8 cellular contexts compared by ENCODE assay signal in the genomic region with DNA sequence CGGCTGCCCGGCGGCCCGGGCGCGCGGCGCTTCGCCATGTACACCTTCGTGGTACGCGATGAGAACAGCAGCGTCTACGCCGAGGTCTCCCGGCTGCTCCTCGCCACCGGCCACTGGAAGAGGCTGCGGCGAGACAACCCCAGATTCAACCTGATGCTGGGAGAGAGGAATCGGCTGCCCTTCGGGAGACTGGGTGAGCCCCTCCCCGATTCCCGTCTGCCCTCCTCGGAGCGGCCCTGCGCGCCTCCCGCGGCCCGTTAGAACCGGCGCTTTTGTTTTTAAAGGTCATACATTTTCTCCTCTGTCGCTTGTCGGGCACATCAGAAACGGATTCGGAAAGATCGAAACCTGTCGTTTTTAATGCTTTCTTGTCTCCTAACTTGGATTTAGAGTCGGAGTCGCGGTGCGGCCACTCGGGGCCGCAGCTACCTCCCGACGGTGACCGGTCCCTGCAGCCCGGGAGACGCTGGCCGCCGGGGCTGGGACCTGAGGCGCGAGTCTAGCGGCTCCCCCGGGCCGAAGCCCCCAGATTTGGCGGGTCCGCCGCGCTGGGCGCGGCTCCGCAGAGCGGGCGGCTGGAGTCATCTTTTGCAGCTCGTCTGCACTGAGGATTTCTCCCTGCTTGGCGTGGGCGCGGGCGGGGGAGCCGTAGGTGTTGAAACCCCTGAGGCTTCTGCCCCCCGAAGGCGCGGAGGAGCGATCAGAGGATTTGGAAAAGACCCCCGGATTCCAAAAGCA. TPM values are rescaled to one million over a fixed set of nuclear protein-coding genes. Genes with fewer than 3 reads are reported as not detected.
DNase-seq lines count a peak whose midpoint lies in the region; ATAC-seq and TF ChIP-seq lines count a peak whose summit lies in the region.

No MANE protein-coding gene starts in this region.

- H3K23ac ChIP-seq in trophoblast cell (ENCODE audit: low read length) = no peak overlapping the region

- H3K4me3 ChIP-seq in heart left ventricle (peak overlapping the region; percentile 44 to 95 (median 89)), trophoblast cell (ENCODE audit: low read depth, low read length) (peak overlapping the region; percentile 80)

- peak overlapping the region; percentile 63 for H4K91ac ChIP-seq in trophoblast cell (ENCODE audit: low read depth, low read length)

- peak overlapping the region; percentile 70 for H2AFZ ChIP-seq in trophoblast cell (ENCODE audit: insufficient read depth, low read length, poor library complexity)

- H3K27me3 ChIP-seq in heart left ventricle (no peaks in the 10 kb centered on the region), trophoblast cell (ENCODE audit: insufficient read depth, low read length) (no peaks in the 10 kb centered on the region)

- no peak for TF ChIP-seq CTCF in heart left ventricle (IDR thresholded peaks at IDR 0.05)

- peak overlapping the region; percentile 79 for H3K9ac ChIP-seq in trophoblast cell (ENCODE audit: low read length)

- no peak overlapping the region for H2BK120ac ChIP-seq in trophoblast cell (ENCODE audit: insufficient read depth, low read length, poor library complexity)

- H3K79me1 ChIP-seq in trophoblast cell (ENCODE audit: low read length) = peaks cover 8% of the 10 kb centered on the region

- peak overlapping the region; percentile 96 for H3K4me3 Mint-ChIP-seq in activated naive CD8-positive, alpha-beta T cell treated with anti-CD3 and anti-CD28 coated beads, Interleukin-2, amount 10 ng/mL, durations not matched to agents 7 days and 5 days

- peaks cover 4% of the 10 kb centered on the region for H3K27me3 Mint-ChIP-seq in activated naive CD8-positive, alpha-beta T cell treated with anti-CD3 and anti-CD28 coated beads, Interleukin-2, amount 10 ng/mL, durations not matched to agents 7 days and 5 days

- H3K4ac ChIP-seq in trophoblast cell (ENCODE audit: low read depth, low read length) = no peak overlapping the region

- H3K27ac ChIP-seq in heart left ventricle = peak overlapping the region; percentile 70 to 95 (median 90)
- peak overlapping the region; percentile 44 for H3K27ac ChIP-seq in trophoblast cell (ENCODE audit: low read depth, low read length)

- no peak overlapping the region for H2AK5ac ChIP-seq in trophoblast cell (ENCODE audit: low read length)

- peak overlapping the region; percentile 93 for H3K18ac ChIP-seq in trophoblast cell (ENCODE audit: low read length)

- DNase-seq in 8988T (peak; percentile 68), RPMI8226 (peak; percentile 38), heart left ventricle (peak; percentile 13 to 68 (median 38)), trophoblast cell (peak; percentile 21 to 49), OCI-M2 (lab: John Stamatoyannopoulos, UW; ENCODE audit: unreplicated experiment) (no peak)
- peak; percentile 59 for DNase-seq in activated naive CD8-positive, alpha-beta T cell treated with anti-CD3 and anti-CD28 coated beads, Interleukin-2, amount 10 ng/mL, durations not matched to agents 7 days and 5 days

- ATAC-seq in GM18502 (IDR thresholded peaks at IDR 0.05; ENCODE audit: poor library complexity, unreplicated experiment) = peak; percentile 23
- peak; percentile 16 for ATAC-seq in HG03196 (IDR thresholded peaks at IDR 0.05; ENCODE audit: unreplicated experiment)
- peak; percentile 24 for ATAC-seq in activated naive CD8-positive, alpha-beta T cell treated with anti-CD3 and anti-CD28 coated beads, Interleukin-2, amount 10 ng/mL, durations not matched to agents 7 days and 5 days (ENCODE audit: low read depth)
- peak in 3 of 4 donors; percentile 12 to 18 (median 18) for ATAC-seq in heart left ventricle

- TF ChIP-seq POLR2A in heart left ventricle (IDR thresholded peaks at IDR 0.05) = no peak

- peak overlapping the region; percentile 74 for H4K12ac ChIP-seq in trophoblast cell (ENCODE audit: low read depth, low read length)

- H3K36me3 ChIP-seq in heart left ventricle (peaks cover 0 to 9% (median 0%) of the 10 kb centered on the region in 9 donors), trophoblast cell (ENCODE audit: control insufficient read depth in 1 of 2, insufficient read depth in 2 of 2, low read length in 2 of 2) (peaks cover 0 to 1% of the 10 kb centered on the region in 2 experiments)

- H3K14ac ChIP-seq in trophoblast cell (ENCODE audit: low read length) = peak overlapping the region; percentile 92

- peaks cover 28% of the 10 kb centered on the region for H3K4me1 Mint-ChIP-seq in activated naive CD8-positive, alpha-beta T cell treated with anti-CD3 and anti-CD28 coated beads, Interleukin-2, amount 10 ng/mL, durations not matched to agents 7 days and 5 days

- H2BK5ac ChIP-seq in trophoblast cell (ENCODE audit: low read depth, low read length, poor library complexity) = no peak overlapping the region

- intact Hi-C loops in heart left ventricle (cut with DNase I) = loop anchor here in 9 of 10 donors (1.0 to 10.0 kb wide), 8 partner anchors 60 to 102 kb away; a partner anchor contains a TSS

- H3K9me3 Mint-ChIP-seq in activated naive CD8-positive, alpha-beta T cell treated with anti-CD3 and anti-CD28 coated beads, Interleukin-2, amount 10 ng/mL, durations not matched to agents 7 days and 5 days = no peaks in the 10 kb centered on the region

- H2BK12ac ChIP-seq in trophoblast cell (ENCODE audit: low read length) = no peak overlapping the region

- WGBS in heart left ventricle, 4 donors = 0% methylated on average over 26 to 77 of the region's 77 CpGs
- no CpG with 5 or more reads among the region's 77 CpGs for WGBS in trophoblast cell (ENCODE audit: extremely low coverage, insufficient coverage, insufficient read length)

- no peaks in the 10 kb centered on the region for H3K9me3 ChIP-seq in heart left ventricle
- H3K9me3 ChIP-seq in trophoblast cell (ENCODE audit: insufficient read depth, low read depth, low read length) = no peaks in the 10 kb centered on the region

- peak overlapping the region; percentile 70 for H3K4me2 ChIP-seq in trophoblast cell (ENCODE audit: low read length)

- H3K4me1 ChIP-seq in heart left ventricle = peaks cover 0 to 27% (median 19%) of the 10 kb centered on the region in 12 donors
- H3K4me1 ChIP-seq in trophoblast cell (ENCODE audit: control insufficient read depth in 1 of 2, insufficient read depth in 2 of 2, low read length in 2 of 2) = peaks cover 8% of the 10 kb centered on the region in 2 experiments

- peaks cover 12% of the 10 kb centered on the region for H3K36me3 Mint-ChIP-seq in activated naive CD8-positive, alpha-beta T cell treated with anti-CD3 and anti-CD28 coated beads, Interleukin-2, amount 10 ng/mL, durations not matched to agents 7 days and 5 days

- POLR2A ChIA-PET in activated naive CD8-positive, alpha-beta T cell treated with anti-CD3 and anti-CD28 coated beads, Interleukin-2, amount 10 ng/mL, durations not matched to agents 7 days and 5 days (lab: Charles Lee) = interaction anchor here (0.6 to 0.9 kb wide), 2 partner anchors 95 to 311 kb away, joined by 3 to 4 read pairs; no protein-coding TSS in a partner anchor

- peak overlapping the region; percentile 84 for H3K27ac Mint-ChIP-seq in activated naive CD8-positive, alpha-beta T cell treated with anti-CD3 and anti-CD28 coated beads, Interleukin-2, amount 10 ng/mL, durations not matched to agents 7 days and 5 days

- H3K79me2 ChIP-seq in trophoblast cell (ENCODE audit: control insufficient read depth, insufficient read depth, low read length, poor library complexity) = peaks cover 6% of the 10 kb centered on the region

- H4K8ac ChIP-seq in trophoblast cell (ENCODE audit: low read depth, low read length) = peak overlapping the region; percentile 89

RNA-seq across cellular contexts. Expression of a gene that starts 0.5 kb away (rescaled TPM):
- 10 to 100 TPM; 22.9 to 24.5 TPM for total RNA-seq in activated naive CD8-positive, alpha-beta T cell treated with anti-CD3 and anti-CD28 coated beads, Interleukin-2, amount 10 ng/mL, durations not matched to agents 7 days and 5 days
- 10 to 100 TPM; 25.2 to 55.3 (median 46.6) TPM for total RNA-seq in heart left ventricle
- 10 to 100 TPM; 13.0 to 29.0 TPM for polyA plus RNA-seq in heart left ventricle
- 16.4 TPM in 2 replicates for polyA plus RNA-seq in trophoblast cell (2013)

RNA-seq across cellular contexts. Expression of a gene that starts 49.0 kb away (rescaled TPM):
- total RNA-seq in activated naive CD8-positive, alpha-beta T cell treated with anti-CD3 and anti-CD28 coated beads, Interleukin-2, amount 10 ng/mL, durations not matched to agents 7 days and 5 days = 10 to 100 TPM; 12.2 to 13.7 TPM
- 1 to 10 TPM; 4.2 to 9.0 (median 7.0) TPM for total RNA-seq in heart left ventricle
- polyA plus RNA-seq in heart left ventricle = 1 to 10 TPM; 1.4 to 2.0 TPM
- polyA plus RNA-seq in trophoblast cell (2013) = 4.3 and 4.7 TPM in 2 replicates

RNA-seq across cellular contexts. Expression of a gene that starts 59.8 kb away (rescaled TPM):
- 10 to 100 TPM; 27.2 to 27.3 TPM for total RNA-seq in activated naive CD8-positive, alpha-beta T cell treated with anti-CD3 and anti-CD28 coated beads, Interleukin-2, amount 10 ng/mL, durations not matched to agents 7 days and 5 days
- 10 to 100 TPM in 5 of 9 donors, 1 to 10 TPM in 4; 6.0 to 15.5 (median 10.4) TPM for total RNA-seq in heart left ventricle
- polyA plus RNA-seq in heart left ventricle = 1 to 10 TPM; 3.3 to 6.5 TPM
- polyA plus RNA-seq in trophoblast cell (2013) = 5.2 and 5.4 TPM in 2 replicates
